Comparison of ENCODE assay signal across 1 cellular context in the genomic region with DNA sequence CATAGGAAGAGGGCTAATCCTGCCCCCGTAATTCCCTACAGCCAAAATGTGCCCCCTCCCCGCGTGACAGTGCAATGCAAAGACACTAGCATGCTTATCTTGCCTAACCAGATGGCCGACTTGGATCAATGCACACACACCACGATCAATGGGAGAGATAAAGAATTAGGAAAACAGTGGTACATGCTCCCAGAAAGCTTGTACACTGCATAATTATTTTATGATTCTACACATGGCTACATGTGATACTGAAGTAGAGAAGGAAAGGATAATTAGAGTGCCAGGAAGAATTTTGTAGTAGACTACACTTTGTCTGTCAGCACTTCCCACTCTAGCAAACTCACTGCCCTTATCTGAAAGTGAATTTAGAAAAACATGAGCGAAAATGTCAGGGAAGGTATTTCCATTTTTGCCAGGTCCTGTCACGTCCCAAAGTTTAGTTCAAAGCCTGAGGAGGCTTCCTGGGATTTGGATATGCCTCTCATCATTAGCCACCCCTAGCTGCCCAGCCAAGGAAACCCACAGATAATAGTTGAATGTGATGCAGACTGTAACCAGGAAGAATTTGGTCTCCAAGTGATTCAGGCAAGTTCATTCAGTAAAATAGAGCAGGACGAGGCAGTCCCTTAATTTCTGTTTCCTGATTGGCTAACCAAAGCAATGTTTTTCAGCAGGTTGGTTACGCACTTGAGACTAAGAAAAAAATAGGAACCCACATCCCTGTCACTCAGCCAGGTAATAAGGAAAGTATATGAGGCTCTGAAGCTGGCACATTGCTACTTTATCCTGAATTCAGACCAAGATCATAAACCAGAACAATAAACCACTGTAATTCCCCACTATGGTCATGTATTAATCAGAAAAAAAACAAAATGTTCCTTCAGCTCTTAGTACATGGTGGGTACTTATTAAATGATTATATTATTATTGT.
TF ChIP-seq lines count a peak whose summit lies in the region.

No MANE protein-coding gene starts in this region.

TF ChIP-seq in H1, 55 proteins besides CTCF, POLR2A, EP300 and RAD21 (continued from another document):
- TF ChIP-seq, protein P1, sequence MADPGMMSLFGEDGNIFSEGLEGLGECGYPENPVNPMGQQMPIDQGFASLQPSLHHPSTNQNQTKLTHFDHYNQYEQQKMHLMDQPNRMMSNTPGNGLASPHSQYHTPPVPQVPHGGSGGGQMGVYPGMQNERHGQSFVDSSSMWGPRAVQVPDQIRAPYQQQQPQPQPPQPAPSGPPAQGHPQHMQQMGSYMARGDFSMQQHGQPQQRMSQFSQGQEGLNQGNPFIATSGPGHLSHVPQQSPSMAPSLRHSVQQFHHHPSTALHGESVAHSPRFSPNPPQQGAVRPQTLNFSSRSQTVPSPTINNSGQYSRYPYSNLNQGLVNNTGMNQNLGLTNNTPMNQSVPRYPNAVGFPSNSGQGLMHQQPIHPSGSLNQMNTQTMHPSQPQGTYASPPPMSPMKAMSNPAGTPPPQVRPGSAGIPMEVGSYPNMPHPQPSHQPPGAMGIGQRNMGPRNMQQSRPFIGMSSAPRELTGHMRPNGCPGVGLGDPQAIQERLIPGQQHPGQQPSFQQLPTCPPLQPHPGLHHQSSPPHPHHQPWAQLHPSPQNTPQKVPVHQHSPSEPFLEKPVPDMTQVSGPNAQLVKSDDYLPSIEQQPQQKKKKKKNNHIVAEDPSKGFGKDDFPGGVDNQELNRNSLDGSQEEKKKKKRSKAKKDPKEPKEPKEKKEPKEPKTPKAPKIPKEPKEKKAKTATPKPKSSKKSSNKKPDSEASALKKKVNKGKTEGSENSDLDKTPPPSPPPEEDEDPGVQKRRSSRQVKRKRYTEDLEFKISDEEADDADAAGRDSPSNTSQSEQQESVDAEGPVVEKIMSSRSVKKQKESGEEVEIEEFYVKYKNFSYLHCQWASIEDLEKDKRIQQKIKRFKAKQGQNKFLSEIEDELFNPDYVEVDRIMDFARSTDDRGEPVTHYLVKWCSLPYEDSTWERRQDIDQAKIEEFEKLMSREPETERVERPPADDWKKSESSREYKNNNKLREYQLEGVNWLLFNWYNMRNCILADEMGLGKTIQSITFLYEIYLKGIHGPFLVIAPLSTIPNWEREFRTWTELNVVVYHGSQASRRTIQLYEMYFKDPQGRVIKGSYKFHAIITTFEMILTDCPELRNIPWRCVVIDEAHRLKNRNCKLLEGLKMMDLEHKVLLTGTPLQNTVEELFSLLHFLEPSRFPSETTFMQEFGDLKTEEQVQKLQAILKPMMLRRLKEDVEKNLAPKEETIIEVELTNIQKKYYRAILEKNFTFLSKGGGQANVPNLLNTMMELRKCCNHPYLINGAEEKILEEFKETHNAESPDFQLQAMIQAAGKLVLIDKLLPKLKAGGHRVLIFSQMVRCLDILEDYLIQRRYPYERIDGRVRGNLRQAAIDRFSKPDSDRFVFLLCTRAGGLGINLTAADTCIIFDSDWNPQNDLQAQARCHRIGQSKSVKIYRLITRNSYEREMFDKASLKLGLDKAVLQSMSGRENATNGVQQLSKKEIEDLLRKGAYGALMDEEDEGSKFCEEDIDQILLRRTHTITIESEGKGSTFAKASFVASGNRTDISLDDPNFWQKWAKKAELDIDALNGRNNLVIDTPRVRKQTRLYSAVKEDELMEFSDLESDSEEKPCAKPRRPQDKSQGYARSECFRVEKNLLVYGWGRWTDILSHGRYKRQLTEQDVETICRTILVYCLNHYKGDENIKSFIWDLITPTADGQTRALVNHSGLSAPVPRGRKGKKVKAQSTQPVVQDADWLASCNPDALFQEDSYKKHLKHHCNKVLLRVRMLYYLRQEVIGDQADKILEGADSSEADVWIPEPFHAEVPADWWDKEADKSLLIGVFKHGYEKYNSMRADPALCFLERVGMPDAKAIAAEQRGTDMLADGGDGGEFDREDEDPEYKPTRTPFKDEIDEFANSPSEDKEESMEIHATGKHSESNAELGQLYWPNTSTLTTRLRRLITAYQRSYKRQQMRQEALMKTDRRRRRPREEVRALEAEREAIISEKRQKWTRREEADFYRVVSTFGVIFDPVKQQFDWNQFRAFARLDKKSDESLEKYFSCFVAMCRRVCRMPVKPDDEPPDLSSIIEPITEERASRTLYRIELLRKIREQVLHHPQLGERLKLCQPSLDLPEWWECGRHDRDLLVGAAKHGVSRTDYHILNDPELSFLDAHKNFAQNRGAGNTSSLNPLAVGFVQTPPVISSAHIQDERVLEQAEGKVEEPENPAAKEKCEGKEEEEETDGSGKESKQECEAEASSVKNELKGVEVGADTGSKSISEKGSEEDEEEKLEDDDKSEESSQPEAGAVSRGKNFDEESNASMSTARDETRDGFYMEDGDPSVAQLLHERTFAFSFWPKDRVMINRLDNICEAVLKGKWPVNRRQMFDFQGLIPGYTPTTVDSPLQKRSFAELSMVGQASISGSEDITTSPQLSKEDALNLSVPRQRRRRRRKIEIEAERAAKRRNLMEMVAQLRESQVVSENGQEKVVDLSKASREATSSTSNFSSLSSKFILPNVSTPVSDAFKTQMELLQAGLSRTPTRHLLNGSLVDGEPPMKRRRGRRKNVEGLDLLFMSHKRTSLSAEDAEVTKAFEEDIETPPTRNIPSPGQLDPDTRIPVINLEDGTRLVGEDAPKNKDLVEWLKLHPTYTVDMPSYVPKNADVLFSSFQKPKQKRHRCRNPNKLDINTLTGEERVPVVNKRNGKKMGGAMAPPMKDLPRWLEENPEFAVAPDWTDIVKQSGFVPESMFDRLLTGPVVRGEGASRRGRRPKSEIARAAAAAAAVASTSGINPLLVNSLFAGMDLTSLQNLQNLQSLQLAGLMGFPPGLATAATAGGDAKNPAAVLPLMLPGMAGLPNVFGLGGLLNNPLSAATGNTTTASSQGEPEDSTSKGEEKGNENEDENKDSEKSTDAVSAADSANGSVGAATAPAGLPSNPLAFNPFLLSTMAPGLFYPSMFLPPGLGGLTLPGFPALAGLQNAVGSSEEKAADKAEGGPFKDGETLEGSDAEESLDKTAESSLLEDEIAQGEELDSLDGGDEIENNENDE (IDR thresholded peaks at IDR 0.05; ENCODE audit: insufficient replicate concordance, low read length) = no peak
- TF ChIP-seq RFX5 (IDR thresholded peaks at IDR 0.05; ENCODE audit: borderline replicate concordance, low read depth, low read length) = peak; percentile 73
